22 cellular contexts compared by ENCODE assay signal in the genomic region with DNA sequence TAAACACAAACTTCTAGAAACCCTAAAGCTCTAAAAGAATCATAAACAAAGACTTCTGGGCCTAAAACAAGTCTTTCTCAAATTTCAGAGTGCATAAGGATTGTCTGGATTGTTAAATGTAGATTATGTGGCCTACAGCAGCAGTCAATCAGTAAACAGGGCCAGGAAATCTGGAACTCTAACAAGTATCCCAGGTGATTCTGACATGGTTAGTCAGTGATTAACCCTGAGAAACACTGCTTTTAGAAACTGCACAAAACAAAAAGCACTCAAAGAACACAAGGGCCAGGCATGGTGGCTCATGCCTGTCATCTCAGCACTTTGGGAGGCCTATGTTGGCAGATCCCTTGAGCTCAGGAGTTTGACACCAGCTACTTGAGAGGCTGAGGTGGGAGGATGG.
"Had no signal": no experiment of that assay in that cellular context is flagged by ENCODE, and none has a peak within 500 bp of the region (broad histone marks: within the 10 kb centered on the region; RNA-seq: fewer than 3 reads in every experiment).

No MANE protein-coding gene starts in this region.

- H3K4me3 ChIP-seq: gastrocnemius medialis, left ventricle myocardium inferior, neural progenitor cell, right lobe of liver, suprapubic skin had no signal

- H3K27me3 Mint-ChIP-seq: activated naive CD8-positive, alpha-beta T cell treated with anti-CD3 and anti-CD28 coated beads for 36 hours; brain; stimulated activated naive CD8-positive, alpha-beta T cell treated with anti-CD3 and anti-CD28 coated beads, Interleukin-15, amount 100 ng/mL, for 72 hours had no signal

- FAIRE-seq: kidney, small intestine, TTC549 had no signal

- DNase-seq: activated gamma-delta T cell treated with Interleukin-2 at 50 U/mL for 16 hours; activated naive CD8-positive, alpha-beta T cell treated with anti-CD3 and anti-CD28 coated beads for 36 hours; activated T-cell treated with anti-CD3 and anti-CD28 coated beads for 4 hours; amygdala; caudate nucleus; endodermal cell; gastrocnemius medialis; head of caudate nucleus; kidney; left ventricle myocardium inferior; right lobe of liver; small intestine; stimulated activated CD4-positive, alpha-beta T cell treated with anti-CD3 and anti-CD28 coated beads, Interleukin-15, amount 100 ng/mL, for 24 hours; stimulated activated CD4-positive, alpha-beta T cell treated with anti-CD3 and anti-CD28 coated beads, Interleukin-2, amount 100 ng/mL, for 48 hours; stimulated activated naive CD8-positive, alpha-beta T cell treated with anti-CD3 and anti-CD28 coated beads, Interleukin-15, amount 100 ng/mL, for 72 hours; SW 1271; trophoblast cell had no signal

- H3K36me3 ChIP-seq: neural progenitor cell had no signal

- H3K4me2 ChIP-seq: neural progenitor cell had no signal

- H3K27me3 ChIP-seq: gastrocnemius medialis, neural progenitor cell, right lobe of liver, suprapubic skin had no signal

- ATAC-seq: gastrocnemius medialis; stimulated activated naive CD8-positive, alpha-beta T cell treated with anti-CD3 and anti-CD28 coated beads, Interleukin-15, amount 100 ng/mL, for 72 hours had no signal

- H3K27ac Mint-ChIP-seq: activated naive CD8-positive, alpha-beta T cell treated with anti-CD3 and anti-CD28 coated beads for 36 hours; activated T-helper 1 cell treated with anti-CD3 and anti-CD28 coated beads, Interleukin-12 subunit alpha, Interleukin-12 subunit beta, Interleukin-2, Interleukin-4 antibody, amounts not matched to agents 30 ng/mL and 10 ng/mL and 1 ng/mL, durations not matched to agents 14 hours and 24 hours and 36 hours; brain; endodermal cell; neural progenitor cell; stimulated activated naive CD8-positive, alpha-beta T cell treated with anti-CD3 and anti-CD28 coated beads, Interleukin-15, amount 100 ng/mL, for 72 hours had no signal

- H3K4me3 Mint-ChIP-seq: activated naive CD8-positive, alpha-beta T cell treated with anti-CD3 and anti-CD28 coated beads for 36 hours; activated T-helper 1 cell treated with anti-CD3 and anti-CD28 coated beads, Interleukin-12 subunit alpha, Interleukin-12 subunit beta, Interleukin-2, Interleukin-4 antibody, amounts not matched to agents 30 ng/mL and 10 ng/mL and 1 ng/mL, durations not matched to agents 14 hours and 24 hours and 36 hours; brain; endodermal cell; neural progenitor cell; stimulated activated naive CD8-positive, alpha-beta T cell treated with anti-CD3 and anti-CD28 coated beads, Interleukin-15, amount 100 ng/mL, for 72 hours had no signal

- H3K9me3 ChIP-seq: gastrocnemius medialis, left ventricle myocardium inferior, right lobe of liver, suprapubic skin had no signal

- H3K27ac ChIP-seq: gastrocnemius medialis, left ventricle myocardium inferior, neural progenitor cell, right lobe of liver, suprapubic skin had no signal

- H3K9me3 Mint-ChIP-seq: activated naive CD8-positive, alpha-beta T cell treated with anti-CD3 and anti-CD28 coated beads for 36 hours; activated T-helper 1 cell treated with anti-CD3 and anti-CD28 coated beads, Interleukin-12 subunit alpha, Interleukin-12 subunit beta, Interleukin-2, Interleukin-4 antibody, amounts not matched to agents 30 ng/mL and 10 ng/mL and 1 ng/mL, durations not matched to agents 14 hours and 24 hours and 36 hours; brain; endodermal cell; neural progenitor cell; stimulated activated naive CD8-positive, alpha-beta T cell treated with anti-CD3 and anti-CD28 coated beads, Interleukin-15, amount 100 ng/mL, for 72 hours had no signal
